In the genomic region with DNA sequence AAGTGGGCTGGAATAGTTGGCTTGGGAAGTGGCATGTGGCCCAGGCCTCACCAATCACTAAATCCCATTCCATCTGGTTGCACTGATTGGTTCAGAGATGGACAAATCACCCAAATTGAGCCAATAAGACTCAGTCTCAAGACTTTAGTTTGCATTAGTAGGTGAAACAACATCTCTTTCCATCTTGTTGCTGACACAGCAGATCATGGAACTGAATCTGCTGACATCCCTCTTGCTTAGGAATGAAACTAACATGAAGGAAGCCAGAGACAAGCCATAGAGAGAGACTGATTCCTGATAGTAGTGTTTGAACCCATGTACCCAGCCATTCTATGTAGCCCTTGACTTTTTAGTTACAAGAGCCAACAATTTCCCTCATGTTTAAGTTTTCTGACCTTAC, we compare ENCODE assay signal across 28 cellular contexts.
"Had no signal": no experiment of that assay in that cellular context is flagged by ENCODE, and none has a peak within 500 bp of the region (broad histone marks: within the 10 kb centered on the region; RNA-seq: fewer than 3 reads in every experiment).

No MANE protein-coding gene starts in this region.

- H3K36me3 ChIP-seq: stomach, suprapubic skin, thoracic aorta, thyroid gland, tibial artery, tibial nerve, upper lobe of left lung, upper lobe of right lung, uterus, vagina had no signal

- H3K27me3 ChIP-seq: stomach, suprapubic skin, testis, thyroid gland, tibial artery, tibial nerve, upper lobe of left lung, upper lobe of right lung, uterus, vagina had no signal

- H3K27me3 Mint-ChIP-seq: stimulated activated naive B cell treated with anti-CD40 and anti-IgM and Interleukin-4, amounts not matched to agents 10 μg/mL and 1 μg/mL and 100 μg/mL, for 72 hours; stimulated activated naive CD8-positive, alpha-beta T cell treated with anti-CD3 and anti-CD28 coated beads, Interleukin-15, amount 100 ng/mL, for 72 hours; stimulated activated naive CD8-positive, alpha-beta T cell treated with anti-CD3 and anti-CD28 coated beads, Interleukin-15, Interleukin-2, amounts not matched to agents 100 ng/mL and 50 ng/mL, for 24 hours had no signal

- H3K4me1 Mint-ChIP-seq: stimulated activated effector memory CD8-positive, alpha-beta T cell treated with anti-CD3 and anti-CD28 coated beads, Interleukin-12 subunit alpha, Interleukin-12 subunit beta, amount 100 ng/mL, for 72 hours; stimulated activated memory B cell treated with anti-CD40 and anti-IgM and Interleukin-4, amounts not matched to agents 10 μg/mL and 1 μg/mL and 100 μg/mL, for 72 hours; stimulated activated naive B cell treated with anti-CD40 and anti-IgM and Interleukin-4, amounts not matched to agents 10 μg/mL and 1 μg/mL and 100 μg/mL, for 72 hours; stimulated activated naive CD8-positive, alpha-beta T cell treated with anti-CD3 and anti-CD28 coated beads, Interleukin-15, amount 100 ng/mL, for 72 hours had no signal

- H3K4me1 ChIP-seq: stomach, suprapubic skin, testis, thyroid gland, tibial artery, tibial nerve, upper lobe of left lung, upper lobe of right lung, uterus, vagina had no signal

- FAIRE-seq: urothelium cell line had no signal

- H3K9me3 ChIP-seq: suprapubic skin, testis, thoracic aorta, thyroid gland, tibial artery, upper lobe of right lung, uterus, vagina had no signal

- DNase-seq: stimulated activated CD4-positive, alpha-beta T cell treated with anti-CD3 and anti-CD28 coated beads, Interleukin-2, amount 100 ng/mL, for 24 hours; stimulated activated CD4-positive, alpha-beta T cell treated with anti-CD3 and anti-CD28 coated beads, Interleukin-2, amount 100 ng/mL, for 48 hours; stimulated activated CD4-positive, alpha-beta T cell treated with anti-CD3 and anti-CD28 coated beads, Interleukin-4, amount 100 ng/mL, for 1 hour; stimulated activated CD4-positive, alpha-beta T cell treated with anti-CD3 and anti-CD28 coated beads, Interleukin-4, amount 100 ng/mL, for 24 hours; stimulated activated CD4-positive, alpha-beta T cell treated with anti-CD3 and anti-CD28 coated beads, Interleukin-4, amount 100 ng/mL, for 4 hours; stimulated activated CD8-positive, alpha-beta memory T cell treated with anti-CD3 and anti-CD28 coated beads, Interleukin-4, amount 100 ng/mL, for 48 hours; stimulated activated naive B cell treated with anti-CD40 and anti-IgM and Interleukin-4, amounts not matched to agents 10 μg/mL and 1 μg/mL and 100 μg/mL, for 72 hours; stimulated activated naive CD4-positive, alpha-beta T cell; stimulated activated naive CD4-positive, alpha-beta T cell treated with Interleukin-2 at 50 U/mL for 16 hours; stimulated activated naive CD8-positive, alpha-beta T cell treated with anti-CD3 and anti-CD28 coated beads, Interleukin-15, amount 100 ng/mL, for 72 hours; stimulated activated naive CD8-positive, alpha-beta T cell treated with anti-CD3 and anti-CD28 coated beads, Interleukin-15, Interleukin-2, amounts not matched to agents 100 U/mL and 50 U/mL, for 24 hours; stomach; substantia nigra; testis; thyroid gland; tibial artery; trophoblast cell; upper lobe of left lung; upper lobe of right lung; uterus had no signal

- H3K4me3 Mint-ChIP-seq: stimulated activated effector memory CD8-positive, alpha-beta T cell treated with anti-CD3 and anti-CD28 coated beads, Interleukin-12 subunit alpha, Interleukin-12 subunit beta, amount 100 ng/mL, for 72 hours; stimulated activated memory B cell treated with anti-CD40 and anti-IgM and Interleukin-4, amounts not matched to agents 10 μg/mL and 1 μg/mL and 100 μg/mL, for 72 hours; stimulated activated naive B cell treated with anti-CD40 and anti-IgM and Interleukin-4, amounts not matched to agents 10 μg/mL and 1 μg/mL and 100 μg/mL, for 72 hours; stimulated activated naive CD8-positive, alpha-beta T cell treated with anti-CD3 and anti-CD28 coated beads, Interleukin-15, amount 100 ng/mL, for 72 hours; stimulated activated naive CD8-positive, alpha-beta T cell treated with anti-CD3 and anti-CD28 coated beads, Interleukin-15, Interleukin-2, amounts not matched to agents 100 ng/mL and 50 ng/mL, for 24 hours had no signal

- H3K27ac Mint-ChIP-seq: stimulated activated effector memory CD8-positive, alpha-beta T cell treated with anti-CD3 and anti-CD28 coated beads, Interleukin-12 subunit alpha, Interleukin-12 subunit beta, amount 100 ng/mL, for 72 hours; stimulated activated memory B cell treated with anti-CD40 and anti-IgM and Interleukin-4, amounts not matched to agents 10 μg/mL and 1 μg/mL and 100 μg/mL, for 72 hours; stimulated activated naive B cell treated with anti-CD40 and anti-IgM and Interleukin-4, amounts not matched to agents 10 μg/mL and 1 μg/mL and 100 μg/mL, for 72 hours; stimulated activated naive CD8-positive, alpha-beta T cell treated with anti-CD3 and anti-CD28 coated beads, Interleukin-15, Interleukin-2, amounts not matched to agents 100 ng/mL and 50 ng/mL, for 24 hours had no signal

- H3K4me3 ChIP-seq: stomach, suprapubic skin, testis, thoracic aorta, thyroid gland, tibial artery, tibial nerve, upper lobe of left lung, upper lobe of right lung, uterus, vagina had no signal

- ATAC-seq: stimulated activated effector memory CD8-positive, alpha-beta T cell treated with anti-CD3 and anti-CD28 coated beads, Interleukin-12 subunit alpha, Interleukin-12 subunit beta, amount 100 ng/mL, for 72 hours; stimulated activated memory B cell treated with anti-CD40 and anti-IgM and Interleukin-4, amounts not matched to agents 10 μg/mL and 1 μg/mL and 100 μg/mL, for 72 hours; stimulated activated naive B cell treated with anti-CD40 and anti-IgM and Interleukin-4, amounts not matched to agents 10 μg/mL and 1 μg/mL and 100 μg/mL, for 72 hours; stimulated activated naive CD8-positive, alpha-beta T cell treated with anti-CD3 and anti-CD28 coated beads, Interleukin-15, amount 100 ng/mL, for 72 hours; stimulated activated naive CD8-positive, alpha-beta T cell treated with anti-CD3 and anti-CD28 coated beads, Interleukin-15, Interleukin-2, amounts not matched to agents 100 U/mL and 50 U/mL, for 24 hours; upper lobe of right lung had no signal

- H3K36me3 Mint-ChIP-seq: stimulated activated effector memory CD8-positive, alpha-beta T cell treated with anti-CD3 and anti-CD28 coated beads, Interleukin-12 subunit alpha, Interleukin-12 subunit beta, amount 100 ng/mL, for 72 hours; stimulated activated memory B cell treated with anti-CD40 and anti-IgM and Interleukin-4, amounts not matched to agents 10 μg/mL and 1 μg/mL and 100 μg/mL, for 72 hours; stimulated activated naive B cell treated with anti-CD40 and anti-IgM and Interleukin-4, amounts not matched to agents 10 μg/mL and 1 μg/mL and 100 μg/mL, for 72 hours had no signal

- H3K27ac ChIP-seq: stomach, suprapubic skin, testis, thoracic aorta, thyroid gland, tibial artery, tibial nerve, upper lobe of left lung, upper lobe of right lung, uterus, vagina had no signal
